ENCODE assay signal across 8 cellular contexts in the genomic region with DNA sequence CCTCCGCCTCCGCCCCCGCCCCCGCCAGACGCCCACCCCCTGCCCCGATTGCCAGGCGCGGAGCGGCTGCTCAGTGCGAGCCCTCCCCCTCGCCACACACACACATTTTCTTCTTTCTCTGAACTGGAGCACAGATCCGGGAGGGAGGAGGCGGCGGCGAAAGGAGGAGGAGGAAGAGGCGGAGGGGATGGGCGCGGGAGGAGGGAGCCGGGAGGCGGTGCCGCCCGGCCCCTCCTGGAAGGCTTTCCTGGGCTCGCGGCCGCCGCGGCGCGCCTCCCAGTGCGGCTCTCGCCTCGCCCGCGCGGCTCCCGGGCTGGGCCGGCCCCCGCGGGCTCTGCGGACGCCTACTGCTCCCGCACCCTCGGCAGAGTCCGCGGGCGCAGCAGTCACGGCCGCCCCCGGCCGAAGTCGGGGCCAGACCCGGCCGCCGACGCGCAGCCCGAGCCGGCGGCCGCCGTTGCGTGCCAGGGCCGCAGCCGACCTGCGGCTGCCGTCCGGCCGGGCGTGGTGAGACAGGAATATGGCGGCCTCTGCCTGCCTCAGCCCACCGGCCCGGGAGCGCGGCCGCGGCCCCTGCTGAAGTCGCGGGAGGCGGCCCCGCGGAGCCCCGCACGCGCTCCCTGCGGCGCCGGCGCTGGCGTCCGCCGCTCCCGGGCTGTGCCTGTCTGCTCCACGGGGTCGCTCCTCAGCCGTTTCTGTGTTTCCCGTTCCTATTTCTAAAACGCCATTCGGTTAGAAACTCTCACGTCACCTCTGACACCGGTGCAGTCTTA. TPM values are rescaled to one million over a fixed set of nuclear protein-coding genes. Genes with fewer than 3 reads are reported as not detected.
A peak's percentile ranks its signal among the peaks of the same experiment; 100 is the strongest.
DNase-seq lines count a peak whose midpoint lies in the region; FAIRE-seq and TF ChIP-seq lines count a peak whose summit lies in the region.

No MANE protein-coding gene starts in this region.

- peak overlapping the region; percentile 86 to 98 (median 94) for H3K27ac Mint-ChIP-seq in CD14-positive monocyte

- H2AFZ ChIP-seq in endothelial cell of umbilical vein (ENCODE audit: low read depth, low read length): peak overlapping the region; percentile 86

- peak; percentile 43 for FAIRE-seq in endothelial cell of umbilical vein (lab: Jason Lieb, UNC)
- no peak for FAIRE-seq in urothelium cell line (lab: Jason Lieb, UNC)

- H3K9me1 ChIP-seq in endothelial cell of umbilical vein (replicated peaks; ENCODE audit: control insufficient read depth, extremely low read depth, insufficient read depth, low read length): no peaks in the 10 kb centered on the region

- H3K79me2 ChIP-seq in endothelial cell of umbilical vein (ENCODE audit: control insufficient read depth, insufficient read depth, low read length): peaks cover 41% of the 10 kb centered on the region

- peaks cover 63% of the 10 kb centered on the region for H3K4me1 Mint-ChIP-seq in CD14-positive monocyte

- H3K27me3 ChIP-seq in HUES6 (ENCODE audit: control insufficient read depth, insufficient read depth, low read length) (no peaks in the 10 kb centered on the region), NT2/D1 (ENCODE audit: insufficient read depth, insufficient read length) (no peaks in the 10 kb centered on the region), endothelial cell of umbilical vein (ENCODE audit: control insufficient read depth in 2 of 2, insufficient read depth in 2 of 2, low read length in 2 of 2) (no peaks in the 10 kb centered on the region)

- H3K4me2 ChIP-seq in endothelial cell of umbilical vein (ENCODE audit: insufficient read depth, low read length): peak overlapping the region; percentile 98

- POLR2A ChIA-PET in endothelial cell of umbilical vein (lab: Charles Lee): interaction anchor here (0.5 kb wide), 1 partner anchor 11 kb away, joined by 3 read pairs; no protein-coding TSS in a partner anchor

- H3K27ac ChIP-seq in HUES6 (ENCODE audit: low read depth, low read length) (peak overlapping the region; percentile 57; the same call in 1 of the 2 replicates), endothelial cell of umbilical vein (ENCODE audit: insufficient read depth, low read depth, low read length) (peak overlapping the region; percentile 94)

- peaks cover 0 to 6% (median 0%) of the 10 kb centered on the region in 7 donors for H3K9me3 Mint-ChIP-seq in CD14-positive monocyte

- H3K9me3 ChIP-seq in HUES6 (ENCODE audit: control insufficient read depth, insufficient read depth, low read depth, low read length) (no peaks in the 10 kb centered on the region), NT2/D1 (ENCODE audit: insufficient read depth, low read length) (no peaks in the 10 kb centered on the region), endothelial cell of umbilical vein (replicated peaks; ENCODE audit: control insufficient read depth, insufficient read depth, low read length) (no peaks in the 10 kb centered on the region)

- dilution Hi-C loops in endothelial cell of umbilical vein (cut with MboI; ENCODE audit: extremely low pct_ligation_motif_present, low sequenced_read_pairs): no loop called here

- H3K4me3 ChIP-seq in HUES6 (ENCODE audit: low read depth, low read length) (peak overlapping the region; percentile 94), NT2/D1 (ENCODE audit: insufficient read length, low read depth) (peak overlapping the region; percentile 90), endothelial cell of umbilical vein (replicated peaks in 1 of 3; ENCODE audit: insufficient read depth in 1 of 3, low read depth in 1 of 3, low read length in 3 of 3) (peak overlapping the region; percentile 58 to 95 (median 84))

- CTCF ChIA-PET in endothelial cell of umbilical vein (lab: Charles Lee): interaction anchor here (0.7 to 14.2 kb wide), 10 partner anchors 10 to 280 kb away, joined by 3 to 431 read pairs (median 4); no protein-coding TSS in a partner anchor

- H3K36me3 ChIP-seq in HUES6 (ENCODE audit: control insufficient read depth, insufficient read depth, low read length) (no peaks in the 10 kb centered on the region), NT2/D1 (ENCODE audit: insufficient read depth, insufficient read length, low read length) (no peaks in the 10 kb centered on the region), endothelial cell of umbilical vein (ENCODE audit: control insufficient read depth in 2 of 2, extremely low read depth in 1 of 2, insufficient read depth in 2 of 2, low read length in 2 of 2) (no peaks in the 10 kb centered on the region)

- no peaks in the 10 kb centered on the region for H3K27me3 Mint-ChIP-seq in CD14-positive monocyte (ENCODE audit: low read depth in 3 of 3)

- H3K4me1 ChIP-seq in HUES6 (ENCODE audit: control insufficient read depth, insufficient read depth, low read length) (peaks cover 24% of the 10 kb centered on the region; the same call in 1 of the 2 replicates), NT2/D1 (ENCODE audit: insufficient read depth, insufficient read length) (peaks cover 3% of the 10 kb centered on the region), endothelial cell of umbilical vein (ENCODE audit: control insufficient read depth, extremely low read depth, insufficient read depth, low read length) (peaks cover 42% of the 10 kb centered on the region)

- H3K36me3 Mint-ChIP-seq in CD14-positive monocyte: no peaks in the 10 kb centered on the region

- no TSS peak for BruUV-seq in endothelial cell of umbilical vein (replicated peaks; lab: Mats Ljungman, UMichigan)

- TF ChIP-seq POLR2A in endothelial cell of umbilical vein (IDR thresholded peaks at IDR 0.05; ENCODE audit: low read depth, low read length): peak; percentile 59

- peak overlapping the region; percentile 88 for H3K9ac ChIP-seq in HUES6 (ENCODE audit: low read length)
- peak overlapping the region; percentile 94 for H3K9ac ChIP-seq in NT2/D1 (ENCODE audit: insufficient read length, low read depth)
- peak overlapping the region; percentile 95 for H3K9ac ChIP-seq in endothelial cell of umbilical vein (replicated peaks; ENCODE audit: extremely low read depth, insufficient read depth, low read length)

- peaks cover 2% of the 10 kb centered on the region for H4K20me1 ChIP-seq in endothelial cell of umbilical vein (replicated peaks; ENCODE audit: control insufficient read depth, extremely low read depth, insufficient read depth, low read length)

- TF ChIP-seq CTCF in CD14-positive monocyte (IDR thresholded peaks at IDR 0.05): no peak
- TF ChIP-seq CTCF in endothelial cell of umbilical vein (IDR thresholded peaks at IDR 0.05; ENCODE audit: extremely low read depth in 1 of 2, insufficient read depth in 1 of 2, low read depth in 1 of 2, low read length in 2 of 2): no peak

- intact Hi-C loops in CD14-positive monocyte (cut with micrococcal nuclease) (loop anchor here (5.0 to 10.0 kb wide), 4 partner anchors 55 to 95 kb away; no protein-coding TSS in a partner anchor), endothelial cell of umbilical vein (cut with micrococcal nuclease) (loop anchor here (2.0 to 10.0 kb wide), 5 partner anchors 70 to 857 kb away; partner anchors contain the start of gene VPS13A)

- peak; percentile 79 for DNase-seq in CD14-positive monocyte (ENCODE audit: low spot score)
- peak; percentile 81 for DNase-seq in NT2/D1 (ENCODE audit: low read depth, low spot score)
- DNase-seq in activated T-cell treated with anti-CD3 and anti-CD28 coated beads for 4 hours: peak; percentile 65
- peak; percentile 94 for DNase-seq in endothelial cell of umbilical vein (ENCODE audit: low read depth, low spot score)
- DNase-seq in mesenteric fat pad (ENCODE audit: low spot score): peak; percentile 97
- DNase-seq in stimulated activated CD8-positive, alpha-beta memory T cell treated with anti-CD3 and anti-CD28 coated beads, Interleukin-12 subunit alpha, Interleukin-12 subunit beta, amount 100 ng/mL, for 24 hours (ENCODE audit: extremely low read depth): peak; percentile 51
- DNase-seq in urothelium cell line (ENCODE audit: low spot score): no peak

- peak overlapping the region; percentile 93 to 94 for H3K4me3 Mint-ChIP-seq in CD14-positive monocyte

TF ChIP-seq in endothelial cell of umbilical vein, 7 proteins besides CTCF, POLR2A, EP300 and RAD21:
- TF ChIP-seq MYC (IDR thresholded peaks at IDR 0.05; ENCODE audit: low read depth, low read length) (no peak), FOS (IDR thresholded peaks at IDR 0.05; ENCODE audit: borderline replicate concordance, insufficient read depth, low read length) (no peak), POLR2AphosphoS5 (IDR thresholded peaks at IDR 0.05; ENCODE audit: insufficient read depth, low read depth, low read length) (peak; percentile 74), JUN (IDR thresholded peaks at IDR 0.05; ENCODE audit: borderline replicate concordance, insufficient read depth, insufficient read length, low read depth) (no peak)
- TF ChIP-seq, protein P1, sequence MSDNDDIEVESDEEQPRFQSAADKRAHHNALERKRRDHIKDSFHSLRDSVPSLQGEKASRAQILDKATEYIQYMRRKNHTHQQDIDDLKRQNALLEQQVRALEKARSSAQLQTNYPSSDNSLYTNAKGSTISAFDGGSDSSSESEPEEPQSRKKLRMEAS (IDR thresholded peaks at IDR 0.05; ENCODE audit: insufficient read depth, insufficient read length): no peak

RNA-seq across cellular contexts. Expression of gene GNAQ, which starts 0.4 kb away (rescaled TPM):
- polyA plus RNA-seq in CD14-positive monocyte (1 to 10 TPM; 8.3 to 9.6 TPM), endothelial cell of umbilical vein (23.4 and 26.1 TPM in 2 replicates)
- total RNA-seq in endothelial cell of umbilical vein (61.8 and 67.3 TPM in 2 replicates), mesenteric fat pad (115 TPM)
- polyA plus RNA-seq in endothelial cell of umbilical vein (2011; cell fraction: cytosol; rRNA removed): 24.7 and 28.5 TPM in 2 replicates
- 44.5 and 53.0 TPM in 2 replicates for polyA plus RNA-seq in endothelial cell of umbilical vein (2011; cell fraction: nucleus; rRNA removed)
- 44.6 and 53.3 TPM in 2 replicates for polyA plus RNA-seq in endothelial cell of umbilical vein (2012)
- 63.0 and 88.3 TPM in 2 replicates for polyA minus RNA-seq in endothelial cell of umbilical vein
- 7.8 TPM for polyA minus RNA-seq in endothelial cell of umbilical vein (2011; cell fraction: cytosol; rRNA and poly(A)+ RNA removed)
- 43.5 and 56.2 TPM in 2 replicates for polyA minus RNA-seq in endothelial cell of umbilical vein (2011; cell fraction: nucleus; rRNA and poly(A)+ RNA removed)
